In the genomic region with DNA sequence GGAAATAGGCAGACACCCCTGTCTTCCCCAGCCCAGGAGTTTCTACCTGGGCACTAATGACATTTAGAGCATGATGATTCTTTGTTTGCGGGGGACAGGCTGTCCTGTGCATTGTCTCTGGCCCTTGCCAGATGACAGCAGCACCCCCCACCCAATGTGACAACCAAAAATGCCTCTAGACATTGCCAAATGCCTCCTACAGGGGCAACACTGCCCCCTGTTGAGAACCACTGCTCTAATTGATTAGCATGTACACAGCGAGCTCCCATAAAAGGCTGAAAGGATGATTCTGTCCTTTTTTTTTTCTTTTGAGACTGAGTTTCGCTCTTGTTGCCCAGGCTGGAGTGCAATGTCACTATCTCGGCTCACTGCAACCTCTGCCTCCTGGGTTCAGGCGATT, we compare ENCODE assay signal across 8 cellular contexts. TPM values are rescaled to one million over a fixed set of nuclear protein-coding genes. Genes with fewer than 3 reads are reported as not detected.
DNase-seq lines count a peak whose midpoint lies in the region; ATAC-seq and TF ChIP-seq lines count a peak whose summit lies in the region.

No MANE protein-coding gene starts in this region.

- H3K27ac ChIP-seq in RWPE2 (ENCODE audit: poor library complexity, severe bottlenecking), result no peak overlapping the region
- peak overlapping the region in 2 of 3 donors; percentile 21 to 46 for H3K27ac ChIP-seq in thyroid gland

- TF ChIP-seq CTCF in RWPE2 (IDR thresholded peaks at IDR 0.05; ENCODE audit: poor library complexity, severe bottlenecking) (peak; percentile 12), fibroblast of mammary gland (conservative IDR thresholded peaks at IDR 0.05; ENCODE audit: control insufficient read depth, insufficient read depth, low read depth, low read length) (peak; percentile 52), thyroid gland (IDR thresholded peaks at IDR 0.05) (peak in 1 of 6 experiments; percentile 19)

- intact Hi-C loops in thyroid gland (cut with DNase I), result no loop called here

- ATAC-seq in RWPE2 (ENCODE audit: low read depth), result no peak
- ATAC-seq in HG03045 (IDR thresholded peaks at IDR 0.05; ENCODE audit: unreplicated experiment), result no peak

- no peaks in the 10 kb centered on the region for H3K36me3 ChIP-seq in RWPE2 (ENCODE audit: low read depth)
- H3K36me3 ChIP-seq in thyroid gland, result no peaks in the 10 kb centered on the region

- H3K27me3 ChIP-seq in RWPE2 (ENCODE audit: insufficient read depth, poor library complexity, severe bottlenecking) (no peaks in the 10 kb centered on the region), thyroid gland (no peaks in the 10 kb centered on the region)

- H3K4me3 ChIP-seq in RWPE2 (ENCODE audit: severe bottlenecking), result no peak overlapping the region
- no peak overlapping the region for H3K4me3 ChIP-seq in fibroblast of mammary gland (ENCODE audit: control insufficient read depth, low read depth, low read length)
- no peak overlapping the region for H3K4me3 ChIP-seq in thyroid gland (replicated peaks in 1 of 3)

- no peaks in the 10 kb centered on the region for H3K9me3 ChIP-seq in RWPE2 (ENCODE audit: severe bottlenecking)
- H3K9me3 ChIP-seq in thyroid gland, result no peaks in the 10 kb centered on the region

- 92 to 95% methylated on average over 5 of the region's 5 CpGs for WGBS in thyroid gland, 2 donors

- DNase-seq in activated gamma-delta T cell treated with Interleukin-2 at 50 U/mL for 16 hours (peak; percentile 6), activated gamma-delta T cell (lab: John Stamatoyannopoulos, UW) (no peak), RWPE2 (ENCODE audit: low spot score) (no peak), fibroblast of mammary gland (ENCODE audit: low read depth) (no peak), thyroid gland (no peak), SKM-1 treated with dmso at 0.1 percent for 144 hours (lab: John Stamatoyannopoulos, UW; ENCODE audit: unreplicated experiment) (no peak), HK-2 (ENCODE audit: unreplicated experiment) (no peak)

- no peak for TF ChIP-seq POLR2A in thyroid gland (IDR thresholded peaks at IDR 0.05)

- H3K4me1 ChIP-seq in RWPE2 (ENCODE audit: insufficient read depth, poor library complexity, severe bottlenecking) (no peaks in the 10 kb centered on the region), thyroid gland (peaks cover 14 to 31% of the 10 kb centered on the region in 2 donors)

RNA-seq across cellular contexts. Expression of a gene that starts 50.5 kb away (rescaled TPM):
- 1 to 10 TPM in 1 of 4 donors, not detected in 3; 1.6 TPM for total RNA-seq in thyroid gland
